8 cellular contexts compared by ENCODE assay signal in genomic region chr10:102645741-102646609, GRCh38. TPM values are rescaled to one million over a fixed set of nuclear protein-coding genes. Genes with fewer than 3 reads are reported as not detected.
DNase-seq lines count a peak whose midpoint lies in the region; ATAC-seq and TF ChIP-seq lines count a peak whose summit lies in the region.

No MANE protein-coding gene starts in this region.

- no peak overlapping the region for H2BK12ac ChIP-seq in trophoblast cell (ENCODE audit: low read length)

- peak overlapping the region; percentile 4 for H2AK5ac ChIP-seq in trophoblast cell (ENCODE audit: low read length)

- H3K23ac ChIP-seq in trophoblast cell (ENCODE audit: low read length) = no peak overlapping the region

- peak overlapping the region; percentile 91 for H3K4me3 Mint-ChIP-seq in activated naive CD4-positive, alpha-beta T cell treated with anti-CD3 and anti-CD28 coated beads, Interleukin-2, amount 50 U/mL, for 24 hours
- peak overlapping the region; percentile 100 for H3K4me3 Mint-ChIP-seq in type B pancreatic cell

- H3K79me2 ChIP-seq in SK-N-SH (ENCODE audit: insufficient read depth) (peaks cover 81% of the 10 kb centered on the region), trophoblast cell (ENCODE audit: control insufficient read depth, insufficient read depth, low read length, poor library complexity) (peaks cover 46% of the 10 kb centered on the region)

- H3K27me3 Mint-ChIP-seq in activated naive CD4-positive, alpha-beta T cell treated with anti-CD3 and anti-CD28 coated beads, Interleukin-2, amount 50 U/mL, for 24 hours = no peaks in the 10 kb centered on the region
- H3K27me3 Mint-ChIP-seq in type B pancreatic cell = no peaks in the 10 kb centered on the region

- POLR2A ChIA-PET in SK-N-SH (lab: Yijun Ruan, JAX) = interaction anchor here (0.5 to 3.5 kb wide), 7 partner anchors 10 to 884 kb away, joined by 3 to 33 read pairs (median 12); partner anchors contain the start of genes ARL3, SFXN2 and WBP1L

- H3K4me2 ChIP-seq in SK-N-SH (peak overlapping the region; percentile 96), trophoblast cell (ENCODE audit: low read length) (peak overlapping the region; percentile 72)

- WGBS in SK-N-SH (ENCODE audit: low lambda C conversion rate) = 0% methylated on average over 13 of the region's 29 CpGs
- WGBS in trophoblast cell (ENCODE audit: extremely low coverage, insufficient coverage, insufficient read length) = no CpG with 5 or more reads among the region's 29 CpGs

- H3K4me1 ChIP-seq in SK-N-SH (ENCODE audit: control insufficient read depth in 1 of 2, insufficient read depth in 2 of 2, low read depth in 1 of 2, low read length in 1 of 2) (peaks cover 28 to 52% of the 10 kb centered on the region in 2 experiments), trophoblast cell (ENCODE audit: control insufficient read depth in 1 of 2, insufficient read depth in 2 of 2, low read length in 2 of 2) (peaks cover 20 to 48% of the 10 kb centered on the region in 2 experiments)

- H3K9ac ChIP-seq in SK-N-SH (peak overlapping the region; percentile 99), trophoblast cell (ENCODE audit: low read length) (peak overlapping the region; percentile 39)

- H3K4me1 Mint-ChIP-seq in activated naive CD4-positive, alpha-beta T cell treated with anti-CD3 and anti-CD28 coated beads, Interleukin-2, amount 50 U/mL, for 24 hours = peaks cover 59% of the 10 kb centered on the region
- peaks cover 26% of the 10 kb centered on the region for H3K4me1 Mint-ChIP-seq in type B pancreatic cell (ENCODE audit: unreplicated experiment)

- H2BK5ac ChIP-seq in trophoblast cell (ENCODE audit: low read depth, low read length, poor library complexity) = peak overlapping the region; percentile 39

- peak overlapping the region; percentile 92 to 93 for H3K27ac ChIP-seq in SK-N-SH (ENCODE audit: low read depth in 2 of 2, low read length in 1 of 2)
- H3K27ac ChIP-seq in trophoblast cell (ENCODE audit: low read depth, low read length) = peak overlapping the region; percentile 50

- peak overlapping the region; percentile 17 for H4K8ac ChIP-seq in trophoblast cell (ENCODE audit: low read depth, low read length)

- CTCF ChIA-PET in SK-N-SH (lab: Yijun Ruan, JAX) = interaction anchor here (0.7 to 4.7 kb wide), 14 partner anchors 8 to 143 kb away, joined by 3 to 56 read pairs (median 13); partner anchors contain the start of genes ACTR1A, ARL3, SFXN2 and SUFU

- peaks cover 59% of the 10 kb centered on the region for H4K20me1 ChIP-seq in SK-N-SH (ENCODE audit: insufficient read depth)

- peak overlapping the region; percentile 67 for H3K4ac ChIP-seq in trophoblast cell (ENCODE audit: low read depth, low read length)

- peak overlapping the region; percentile 9 for H2BK120ac ChIP-seq in trophoblast cell (ENCODE audit: insufficient read depth, low read length, poor library complexity)

- peaks cover 25% of the 10 kb centered on the region for H3K79me1 ChIP-seq in trophoblast cell (ENCODE audit: low read length)

- no peaks in the 10 kb centered on the region for H3K36me3 Mint-ChIP-seq in activated naive CD4-positive, alpha-beta T cell treated with anti-CD3 and anti-CD28 coated beads, Interleukin-2, amount 50 U/mL, for 24 hours
- H3K36me3 Mint-ChIP-seq in type B pancreatic cell = no peaks in the 10 kb centered on the region

- H4K91ac ChIP-seq in trophoblast cell (ENCODE audit: low read depth, low read length) = peak overlapping the region; percentile 40

- H2AFZ ChIP-seq in SK-N-SH (ENCODE audit: low read depth) (no peak overlapping the region), trophoblast cell (ENCODE audit: insufficient read depth, low read length, poor library complexity) (no peak overlapping the region)

- DNase-seq in C1 segment of cervical spinal cord (lab: John Stamatoyannopoulos, UW) (peak in 13 of 14 donors; percentile 36 to 92 (median 80)), SK-N-SH (peak; percentile 66), Right ventricle myocardium inferior (ENCODE audit: missing footprints) (peak; percentile 94), trophoblast cell (peak; percentile 75 to 78), type B pancreatic cell (ENCODE audit: extremely low spot score, unreplicated experiment) (no peak)

- H3K27ac Mint-ChIP-seq in activated naive CD4-positive, alpha-beta T cell treated with anti-CD3 and anti-CD28 coated beads, Interleukin-2, amount 50 U/mL, for 24 hours = peak overlapping the region; percentile 97
- peak overlapping the region; percentile 98 for H3K27ac Mint-ChIP-seq in type B pancreatic cell

- TF ChIP-seq RAD21 in SK-N-SH (IDR thresholded peaks at IDR 0.05; ENCODE audit: low read length) = no peak

- no peaks in the 10 kb centered on the region for H3K9me2 ChIP-seq in SK-N-SH

- peaks cover under 1 to 4% of the 10 kb centered on the region in 2 experiments for H3K36me3 ChIP-seq in SK-N-SH (replicated peaks in 1 of 2; ENCODE audit: control insufficient read depth in 1 of 2, insufficient read depth in 2 of 2, low read length in 1 of 2)
- peaks cover 16 to 20% of the 10 kb centered on the region in 2 experiments for H3K36me3 ChIP-seq in trophoblast cell (ENCODE audit: control insufficient read depth in 1 of 2, insufficient read depth in 2 of 2, low read length in 2 of 2)

- peak overlapping the region; percentile 6 for H4K12ac ChIP-seq in trophoblast cell (ENCODE audit: low read depth, low read length)

- H3K27me3 ChIP-seq in SK-N-SH (ENCODE audit: insufficient read depth) (no peaks in the 10 kb centered on the region), trophoblast cell (ENCODE audit: insufficient read depth, low read length) (no peaks in the 10 kb centered on the region)

- H3K9me3 ChIP-seq in SK-N-SH (no peaks in the 10 kb centered on the region), trophoblast cell (ENCODE audit: insufficient read depth, low read depth, low read length) (no peaks in the 10 kb centered on the region)

- H3K14ac ChIP-seq in trophoblast cell (ENCODE audit: low read length) = peak overlapping the region; percentile 28

- peaks cover 26% of the 10 kb centered on the region for H3F3A ChIP-seq in SK-N-SH (replicated peaks; ENCODE audit: insufficient read depth)

- peak overlapping the region; percentile 16 for H3K18ac ChIP-seq in trophoblast cell (ENCODE audit: low read length)

- intact Hi-C loops in Right ventricle myocardium inferior (cut with DNase I) = loop anchor here (1.0 to 10.0 kb wide), 3 partner anchors 26 to 129 kb away; no protein-coding TSS in a partner anchor

- TF ChIP-seq CTCF in SK-N-SH (IDR thresholded peaks at IDR 0.05) = no peak
- TF ChIP-seq CTCF in type B pancreatic cell (conservative IDR thresholded peaks at IDR 0.05) = no peak

- H3K4me3 ChIP-seq in SK-N-SH (ENCODE audit: low read depth in 2 of 2, low read length in 1 of 2) (peak overlapping the region; percentile 56 to 99), trophoblast cell (ENCODE audit: low read depth, low read length) (peak overlapping the region; percentile 92)

- H3K9me3 Mint-ChIP-seq in activated naive CD4-positive, alpha-beta T cell treated with anti-CD3 and anti-CD28 coated beads, Interleukin-2, amount 50 U/mL, for 24 hours = no peaks in the 10 kb centered on the region
- no peaks in the 10 kb centered on the region for H3K9me3 Mint-ChIP-seq in type B pancreatic cell

- ATAC-seq in GM19328 (IDR thresholded peaks at IDR 0.05; ENCODE audit: unreplicated experiment) (peak; percentile 29), HG03521 (IDR thresholded peaks at IDR 0.05; ENCODE audit: unreplicated experiment) (peak; percentile 17), Right ventricle myocardium inferior (peak; percentile 64)

- peak in 1 of 2 experiments; percentile 31; a peak in 1 of 4 replicates for TF ChIP-seq EP300 in SK-N-SH (IDR thresholded peaks at IDR 0.05; ENCODE audit: borderline replicate concordance in 1 of 2, low read depth in 1 of 2, low read length in 1 of 2)

TF ChIP-seq in SK-N-SH, 30 proteins besides CTCF, POLR2A, EP300 and RAD21 (continues in another document):
- no peak; the same call in 1 of the 2 replicates for TF ChIP-seq RXRA (IDR thresholded peaks at IDR 0.05; ENCODE audit: borderline replicate concordance, low read depth)
- no peak for TF ChIP-seq GATA2 (CRISPR knock-in tag; IDR thresholded peaks at IDR 0.05)
- no peak for TF ChIP-seq YY1 (IDR thresholded peaks at IDR 0.05; ENCODE audit: low read depth)
- TF ChIP-seq ZBTB33 (IDR thresholded peaks at IDR 0.05; ENCODE audit: borderline replicate concordance, low read depth) = no peak
- TF ChIP-seq MXI1 (IDR thresholded peaks at IDR 0.05; ENCODE audit: low read depth, low read length) = 0 out of 2 replicates have a peak, but pooled peaks have one; percentile 0
- no peak for TF ChIP-seq SIN3A (IDR thresholded peaks at IDR 0.05; ENCODE audit: borderline replicate concordance, low read depth, low read length)
- TF ChIP-seq FOSL2 (IDR thresholded peaks at IDR 0.05; ENCODE audit: borderline replicate concordance, low read depth) = peak; percentile 83; the same call in 1 of the 2 replicates
- TF ChIP-seq, protein P1, sequence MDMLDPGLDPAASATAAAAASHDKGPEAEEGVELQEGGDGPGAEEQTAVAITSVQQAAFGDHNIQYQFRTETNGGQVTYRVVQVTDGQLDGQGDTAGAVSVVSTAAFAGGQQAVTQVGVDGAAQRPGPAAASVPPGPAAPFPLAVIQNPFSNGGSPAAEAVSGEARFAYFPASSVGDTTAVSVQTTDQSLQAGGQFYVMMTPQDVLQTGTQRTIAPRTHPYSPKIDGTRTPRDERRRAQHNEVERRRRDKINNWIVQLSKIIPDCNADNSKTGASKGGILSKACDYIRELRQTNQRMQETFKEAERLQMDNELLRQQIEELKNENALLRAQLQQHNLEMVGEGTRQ (IDR thresholded peaks at IDR 0.05; ENCODE audit: borderline replicate concordance, low read depth, low read length) = no peak

RNA-seq across cellular contexts. Expression of gene TRIM8, which starts 1.7 kb away (rescaled TPM):
- polyA plus RNA-seq in SK-N-SH (2012; rRNA removed) = 67.0 and 108 TPM in 2 replicates
- polyA plus RNA-seq in SK-N-SH (2012; cell fraction: cytosol; rRNA removed) = 70.8 and 98.8 TPM in 2 replicates
- polyA plus RNA-seq in SK-N-SH (2012; cell fraction: nucleus; rRNA removed) = 83.2 and 87.9 TPM in 2 replicates
- 109 TPM for total RNA-seq in Right ventricle myocardium inferior
- 36.7 and 37.2 TPM in 2 replicates for polyA plus RNA-seq in trophoblast cell (2013)
- 81.6 and 124 TPM in 2 replicates for total RNA-seq in type B pancreatic cell (ENCODE audit: low replicate concordance)
